Comparison of ENCODE assay signal across 1 cellular context in the genomic region with DNA sequence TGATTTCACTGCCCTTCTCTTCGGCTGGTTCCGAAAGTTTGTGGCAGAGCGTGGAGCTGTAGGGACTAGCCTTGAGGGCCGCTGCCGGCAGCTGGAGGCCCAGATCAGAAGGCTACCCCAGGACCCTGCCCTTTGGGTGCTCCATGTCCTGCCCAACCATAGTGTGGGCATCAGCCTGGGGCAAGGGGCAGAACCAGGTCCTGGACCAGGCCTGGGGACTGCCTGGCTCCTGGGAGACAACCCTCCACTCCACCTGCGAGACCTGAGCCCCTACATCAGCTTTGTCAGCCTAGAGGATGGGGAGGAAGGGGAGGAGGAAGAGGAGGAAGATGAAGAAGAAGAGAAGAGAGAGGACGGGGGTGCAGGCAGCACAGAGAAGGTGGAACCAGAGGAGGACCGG.
TF ChIP-seq lines count a peak whose summit lies in the region.

No MANE protein-coding gene starts in this region.

TF ChIP-seq in IMR-90, 13 proteins besides CTCF, POLR2A, EP300 and RAD21:
- TF ChIP-seq RFX5 (IDR thresholded peaks at IDR 0.05; ENCODE audit: low read depth, low read length) (no peak), MAFK (IDR thresholded peaks at IDR 0.05; ENCODE audit: low read depth, low read length) (no peak), MAZ (IDR thresholded peaks at IDR 0.05; ENCODE audit: borderline replicate concordance, low read depth, low read length) (no peak), CHD1 (IDR thresholded peaks at IDR 0.05; ENCODE audit: low read depth, low read length) (no peak), CEBPB (IDR thresholded peaks at IDR 0.05; ENCODE audit: low read depth, low read length) (no peak), FOS (IDR thresholded peaks at IDR 0.05; ENCODE audit: low read depth, low read length) (no peak), NFE2L2 (IDR thresholded peaks at IDR 0.05; ENCODE audit: low read depth, low read length) (no peak), SMC3 (IDR thresholded peaks at IDR 0.05; ENCODE audit: low read depth, low read length) (no peak)
- TF ChIP-seq, protein P1, sequence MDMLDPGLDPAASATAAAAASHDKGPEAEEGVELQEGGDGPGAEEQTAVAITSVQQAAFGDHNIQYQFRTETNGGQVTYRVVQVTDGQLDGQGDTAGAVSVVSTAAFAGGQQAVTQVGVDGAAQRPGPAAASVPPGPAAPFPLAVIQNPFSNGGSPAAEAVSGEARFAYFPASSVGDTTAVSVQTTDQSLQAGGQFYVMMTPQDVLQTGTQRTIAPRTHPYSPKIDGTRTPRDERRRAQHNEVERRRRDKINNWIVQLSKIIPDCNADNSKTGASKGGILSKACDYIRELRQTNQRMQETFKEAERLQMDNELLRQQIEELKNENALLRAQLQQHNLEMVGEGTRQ (IDR thresholded peaks at IDR 0.05; ENCODE audit: low read depth, low read length): no peak
- TF ChIP-seq, protein P2, sequence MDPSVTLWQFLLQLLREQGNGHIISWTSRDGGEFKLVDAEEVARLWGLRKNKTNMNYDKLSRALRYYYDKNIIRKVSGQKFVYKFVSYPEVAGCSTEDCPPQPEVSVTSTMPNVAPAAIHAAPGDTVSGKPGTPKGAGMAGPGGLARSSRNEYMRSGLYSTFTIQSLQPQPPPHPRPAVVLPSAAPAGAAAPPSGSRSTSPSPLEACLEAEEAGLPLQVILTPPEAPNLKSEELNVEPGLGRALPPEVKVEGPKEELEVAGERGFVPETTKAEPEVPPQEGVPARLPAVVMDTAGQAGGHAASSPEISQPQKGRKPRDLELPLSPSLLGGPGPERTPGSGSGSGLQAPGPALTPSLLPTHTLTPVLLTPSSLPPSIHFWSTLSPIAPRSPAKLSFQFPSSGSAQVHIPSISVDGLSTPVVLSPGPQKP (IDR thresholded peaks at IDR 0.05; ENCODE audit: borderline replicate concordance, low read depth, low read length): no peak
